18 cellular contexts compared by ENCODE assay signal in genomic region chr12:65567820-65568219, GRCh38.
DNase-seq lines count a peak whose midpoint lies in the region; ATAC-seq and TF ChIP-seq lines count a peak whose summit lies in the region.
"Had no signal": no experiment of that assay in that cellular context is flagged by ENCODE, and none has a peak within 500 bp of the region (broad histone marks: within the 10 kb centered on the region; RNA-seq: fewer than 3 reads in every experiment).

No MANE protein-coding gene starts in this region.

- TF ChIP-seq CTCF in cardiac muscle cell (IDR thresholded peaks at IDR 0.05; ENCODE audit: low read depth, low read length), result no peak
- TF ChIP-seq CTCF in left ventricle myocardium inferior (IDR thresholded peaks at IDR 0.05; ENCODE audit: borderline replicate concordance), result no peak
- no peak for TF ChIP-seq CTCF in stomach (IDR thresholded peaks at IDR 0.05)

- H3K27ac ChIP-seq in cardiac muscle cell, result peak overlapping the region; percentile 81
- no peak overlapping the region for H3K27ac ChIP-seq in left ventricle myocardium inferior (replicated peaks)
- H3K27ac ChIP-seq in stomach, result no peak overlapping the region
- H3K27ac ChIP-seq: HL-60, SJCRH30 had no signal

- H3K36me3 ChIP-seq in cardiac muscle cell (no peaks in the 10 kb centered on the region), left ventricle myocardium inferior (no peaks in the 10 kb centered on the region), stomach (no peaks in the 10 kb centered on the region)
- H3K36me3 ChIP-seq: SJCRH30 had no signal

- intact Hi-C loops in left ventricle myocardium inferior (cut with micrococcal nuclease) (loop anchor here (10.0 kb wide), 1 partner anchor 527 kb away; no protein-coding TSS in a partner anchor), stomach (cut with DNase I; ENCODE audit: low total_unique reads) (no loop called here)

- H3K4me3 ChIP-seq in cardiac muscle cell (no peak overlapping the region), left ventricle myocardium inferior (no peak overlapping the region), stomach (no peak overlapping the region)
- H3K4me3 ChIP-seq: SJCRH30 had no signal

- H3K4me1 ChIP-seq in cardiac muscle cell (ENCODE audit: low read depth) (peaks cover 46% of the 10 kb centered on the region), left ventricle myocardium inferior (peaks cover 32% of the 10 kb centered on the region), stomach (peaks cover 0 to 9% (median 0%) of the 10 kb centered on the region in 4 donors)

- H3K9me3 ChIP-seq in cardiac muscle cell (ENCODE audit: low read depth) (no peaks in the 10 kb centered on the region), left ventricle myocardium inferior (replicated peaks) (no peaks in the 10 kb centered on the region), stomach (no peaks in the 10 kb centered on the region)

- TF ChIP-seq POLR2A in stomach (IDR thresholded peaks at IDR 0.05), result no peak

- H3K27me3 ChIP-seq in cardiac muscle cell (no peaks in the 10 kb centered on the region), left ventricle myocardium inferior (ENCODE audit: low read depth) (no peaks in the 10 kb centered on the region), stomach (peaks cover 0 to 5% (median 0%) of the 10 kb centered on the region in 3 donors)
- H3K27me3 ChIP-seq: SJCRH30 had no signal

- ATAC-seq in GM21619 (IDR thresholded peaks at IDR 0.05; ENCODE audit: unreplicated experiment) (no peak), HG03025 (IDR thresholded peaks at IDR 0.05; ENCODE audit: low FRiP score, unreplicated experiment) (no peak)

- TF ChIP-seq EP300 in stomach (IDR thresholded peaks at IDR 0.05), result no peak

- WGBS in stomach, 5 donors, result 59 to 70% (median 62%) methylated on average over 3 of the region's 3 CpGs

- DNase-seq in cardiac muscle cell (ENCODE audit: low read depth in 1 of 2, low spot score in 1 of 2) (peak in 1 of 2 donors; percentile 24), left ventricle myocardium inferior (no peak), NCI-H69 (lab: John Stamatoyannopoulos, UW) (peak; percentile 3), dermis blood vessel endothelial cell (peak; percentile 76), stomach (peak; percentile 55), HuH-7 (ENCODE audit: low spot score) (no peak)
- DNase-seq: COR-L47; DMS153; HCEC 1CT; KBM-7; NCI-H146; NCI-H524 treated with DMSO at 0.1 percent for 48 hours; NK-92 treated with Interleukin-12 subunit alpha and Interleukin-12 subunit beta, amount 100 ng/mL, for 24 hours; OCI-M1 had no signal

Comparison
In these comparisons a context has a peak if more than half of its experiments do, and no peak if none do; other contexts are left out.
1. DNase-seq: peak in NCI-H69 (single experiment), dermis blood vessel endothelial cell (single experiment) and stomach (single experiment); none in left ventricle myocardium inferior (single experiment) and HuH-7 (single experiment).